18 cellular contexts compared by ENCODE assay signal in the genomic region with DNA sequence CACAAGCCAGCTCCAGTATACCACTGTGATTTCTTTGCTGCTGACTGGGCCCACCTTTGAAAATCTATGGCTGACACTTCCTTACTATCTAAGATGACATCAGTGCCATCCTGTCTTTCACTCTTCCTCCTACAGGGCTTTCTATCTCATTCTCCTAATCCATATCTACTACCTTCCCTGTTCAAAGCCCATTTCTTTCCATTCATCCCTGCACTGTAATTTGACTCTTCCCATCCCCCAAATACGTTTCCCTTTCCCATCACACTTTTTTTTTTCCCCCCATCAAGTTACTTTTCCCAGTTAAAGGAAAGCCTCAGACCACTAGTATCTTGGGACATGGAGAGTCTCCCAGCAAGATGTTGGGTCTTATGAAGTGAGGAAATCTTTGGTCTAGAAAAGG.
DNase-seq lines count a peak whose midpoint lies in the region; ATAC-seq and TF ChIP-seq lines count a peak whose summit lies in the region.
"Had no signal": no experiment of that assay in that cellular context is flagged by ENCODE, and none has a peak within 500 bp of the region (broad histone marks: within the 10 kb centered on the region; RNA-seq: fewer than 3 reads in every experiment).

No MANE protein-coding gene starts in this region.

- DNase-seq in activated naive CD4-positive, alpha-beta T cell treated with anti-CD3 and anti-CD28 coated beads for 36 hours, result no peak
- DNase-seq in activated naive CD4-positive, alpha-beta T cell treated with anti-CD3 and anti-CD28 coated beads, Interleukin-2, amount 50 U/mL, for 16 hours, result no peak
- no peak for DNase-seq in HEK293T (ENCODE audit: extremely low spot score)
- DNase-seq in endothelial cell (ENCODE audit: low spot score), result no peak
- DNase-seq in globus pallidus (ENCODE audit: low spot score), result no peak
- DNase-seq in NCI-H2081 (lab: John Stamatoyannopoulos, UW), result no peak
- DNase-seq: ACHN, DMS79, H9, NCI-H1105, NCI-H2081 treated with DMSO at 0.1 percent for 48 hours, NCI-H2171 treated with DMSO at 0.1 percent for 48 hours, NCI-H446, NCI-H526, OCI-M1, SHP77 had no signal

- H3K27ac Mint-ChIP-seq in activated naive CD4-positive, alpha-beta T cell treated with anti-CD3 and anti-CD28 coated beads for 36 hours, result peak overlapping the region; percentile 2
- peak overlapping the region; percentile 28 for H3K27ac Mint-ChIP-seq in endothelial cell (ENCODE audit: unreplicated experiment)
- H3K27ac Mint-ChIP-seq in stimulated activated memory B cell treated with anti-CD40 and anti-IgM and Interleukin-4, amounts not matched to agents 10 μg/mL and 1 μg/mL and 100 μg/mL, for 72 hours, result peak overlapping the region; percentile 25
- H3K27ac Mint-ChIP-seq: H9 had no signal

- TF ChIP-seq CTCF in endothelial cell (IDR thresholded peaks at IDR 0.05; ENCODE audit: unreplicated experiment), result no peak

- H3K27me3 Mint-ChIP-seq in activated naive CD4-positive, alpha-beta T cell treated with anti-CD3 and anti-CD28 coated beads for 36 hours (ENCODE audit: low read depth), result no peaks in the 10 kb centered on the region
- H3K27me3 Mint-ChIP-seq in endothelial cell (ENCODE audit: unreplicated experiment), result peaks cover 2% of the 10 kb centered on the region
- H3K27me3 Mint-ChIP-seq in stimulated activated memory B cell treated with anti-CD40 and anti-IgM and Interleukin-4, amounts not matched to agents 10 μg/mL and 1 μg/mL and 100 μg/mL, for 72 hours, result no peaks in the 10 kb centered on the region

- intact Hi-C loops in activated naive CD4-positive, alpha-beta T cell treated with anti-CD3 and anti-CD28 coated beads for 36 hours (cut with micrococcal nuclease), result loop anchor here (2.0 kb wide), 1 partner anchor 14 kb away; no protein-coding TSS in a partner anchor

- peaks cover 30% of the 10 kb centered on the region for H3K4me1 Mint-ChIP-seq in activated naive CD4-positive, alpha-beta T cell treated with anti-CD3 and anti-CD28 coated beads for 36 hours (ENCODE audit: low read depth)
- peaks cover 18% of the 10 kb centered on the region for H3K4me1 Mint-ChIP-seq in endothelial cell (ENCODE audit: unreplicated experiment)
- H3K4me1 Mint-ChIP-seq in stimulated activated memory B cell treated with anti-CD40 and anti-IgM and Interleukin-4, amounts not matched to agents 10 μg/mL and 1 μg/mL and 100 μg/mL, for 72 hours, result peaks cover 57% of the 10 kb centered on the region

- CTCF ChIA-PET in activated naive CD4-positive, alpha-beta T cell treated with anti-CD3 and anti-CD28 coated beads for 36 hours (lab: Charles Lee), result no interaction called here
- CTCF ChIA-PET in HEK293T (lab: Yijun Ruan, JAX), result no interaction called here

- no peak overlapping the region for H3K4me3 Mint-ChIP-seq in activated naive CD4-positive, alpha-beta T cell treated with anti-CD3 and anti-CD28 coated beads for 36 hours
- H3K4me3 Mint-ChIP-seq in endothelial cell (ENCODE audit: unreplicated experiment), result no peak overlapping the region
- no peak overlapping the region for H3K4me3 Mint-ChIP-seq in stimulated activated memory B cell treated with anti-CD40 and anti-IgM and Interleukin-4, amounts not matched to agents 10 μg/mL and 1 μg/mL and 100 μg/mL, for 72 hours
- H3K4me3 Mint-ChIP-seq: H9 had no signal

- POLR2A ChIA-PET in HEK293T (lab: Yijun Ruan, JAX), result no interaction called here

- no peak for ATAC-seq in stimulated activated memory B cell treated with anti-CD40 and anti-IgM and Interleukin-4, amounts not matched to agents 10 μg/mL and 1 μg/mL and 100 μg/mL, for 72 hours
- ATAC-seq in GM19324 (IDR thresholded peaks at IDR 0.05; ENCODE audit: low FRiP score, unreplicated experiment), result no peak

- no peaks in the 10 kb centered on the region for H3K9me3 Mint-ChIP-seq in activated naive CD4-positive, alpha-beta T cell treated with anti-CD3 and anti-CD28 coated beads for 36 hours
- no peaks in the 10 kb centered on the region for H3K9me3 Mint-ChIP-seq in endothelial cell (ENCODE audit: unreplicated experiment)
- no peaks in the 10 kb centered on the region for H3K9me3 Mint-ChIP-seq in stimulated activated memory B cell treated with anti-CD40 and anti-IgM and Interleukin-4, amounts not matched to agents 10 μg/mL and 1 μg/mL and 100 μg/mL, for 72 hours
- H3K9me3 Mint-ChIP-seq: H9 had no signal

- H3K36me3 Mint-ChIP-seq in activated naive CD4-positive, alpha-beta T cell treated with anti-CD3 and anti-CD28 coated beads for 36 hours (ENCODE audit: low read depth), result peaks cover 2% of the 10 kb centered on the region
- peaks cover 5% of the 10 kb centered on the region for H3K36me3 Mint-ChIP-seq in endothelial cell (ENCODE audit: low read depth, unreplicated experiment)
- H3K36me3 Mint-ChIP-seq in stimulated activated memory B cell treated with anti-CD40 and anti-IgM and Interleukin-4, amounts not matched to agents 10 μg/mL and 1 μg/mL and 100 μg/mL, for 72 hours, result peaks cover 13% of the 10 kb centered on the region

TF ChIP-seq in HEK293T, 16 proteins besides CTCF, POLR2A, EP300 and RAD21:
- TF ChIP-seq ZNF384 (IDR thresholded peaks at IDR 0.05) (peak; percentile 45; the same call in 1 of the 2 replicates), FOXK2 (IDR thresholded peaks at IDR 0.05) (no peak), HDGF (IDR thresholded peaks at IDR 0.05; ENCODE audit: borderline replicate concordance) (no peak), SP1 (IDR thresholded peaks at IDR 0.05) (no peak), CTBP1 (IDR thresholded peaks at IDR 0.05; ENCODE audit: borderline replicate concordance) (no peak)
